Comparison of ENCODE assay signal across 29 cellular contexts in the genomic region with DNA sequence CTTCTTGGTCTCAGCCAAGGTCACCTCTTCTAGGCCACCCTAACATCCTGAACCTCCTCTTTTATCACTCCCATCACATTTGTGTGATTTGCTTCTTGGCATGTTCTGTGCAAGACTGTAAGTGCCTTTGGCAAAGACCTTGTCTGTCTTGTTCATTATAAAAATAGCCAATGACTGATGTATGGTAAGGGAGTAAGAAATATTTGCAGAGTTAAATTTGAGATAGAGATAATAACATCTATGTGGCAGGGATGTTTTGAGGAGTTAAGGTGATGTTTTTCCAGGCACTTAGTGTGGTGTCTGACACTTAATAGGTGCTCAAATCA.
"Had no signal": no experiment of that assay in that cellular context is flagged by ENCODE, and none has a peak within 500 bp of the region (broad histone marks: within the 10 kb centered on the region; RNA-seq: fewer than 3 reads in every experiment).

No MANE protein-coding gene starts in this region.

- H3K36me3 ChIP-seq: gastrocnemius medialis, lower lobe of right lung, pancreas, prostate gland had no signal

- H3K4me1 ChIP-seq: gastrocnemius medialis, lower lobe of right lung, prostate gland had no signal

- H3K9me3 ChIP-seq: gastrocnemius medialis, lower lobe of right lung, pancreas, prostate gland had no signal

- H3K4me3 ChIP-seq: gastrocnemius medialis, lower lobe of right lung, pancreas, prostate gland, smooth muscle cell had no signal

- H3K27me3 ChIP-seq: gastrocnemius medialis, pancreas had no signal

- ATAC-seq: activated CD4-positive, CD25-positive, alpha-beta regulatory T cell treated with anti-CD3 and anti-CD28 coated beads, Interleukin-2, amount 50 U/mL, for 24 hours; effector memory CD8-positive, alpha-beta T cell; gastrocnemius medialis; lower lobe of right lung; naive thymus-derived CD8-positive, alpha-beta T cell; pancreas; stimulated activated memory B cell treated with anti-CD40 and anti-IgM and Interleukin-4, amounts not matched to agents 10 μg/mL and 1 μg/mL and 100 μg/mL, for 72 hours; stimulated activated naive CD8-positive, alpha-beta T cell treated with anti-CD3 and anti-CD28 coated beads, Interleukin-15, amount 100 ng/mL, for 72 hours had no signal

- H3K4me2 ChIP-seq: smooth muscle cell had no signal

- DNase-seq: activated CD4-positive, alpha-beta T cell treated with anti-CD3 and anti-CD28 coated beads for 48 hours; activated CD4-positive, alpha-beta T cell treated with anti-CD3 and anti-CD28 coated beads, Interleukin-2, amount 50 U/mL, for 48 hours; activated CD8-positive, alpha-beta memory T cell treated with anti-CD3 and anti-CD28 coated beads for 24 hours; activated effector memory CD4-positive, alpha-beta T cell treated with Interleukin-2 at 50 U/mL for 16 hours; activated naive CD4-positive, alpha-beta T cell treated with Interleukin-2 at 50 U/mL for 16 hours; anterior cingulate cortex; cortex of kidney; effector memory CD8-positive, alpha-beta T cell; erythroblast; gastrocnemius medialis; hypothalamus; immature natural killer cell; kidney; lower lobe of right lung; mesenchymal stem cell; naive thymus-derived CD8-positive, alpha-beta T cell; nucleus accumbens; pancreas; retina; stimulated activated CD4-positive, alpha-beta T cell treated with anti-CD3 and anti-CD28 coated beads, Interleukin-1b, Interleukin-23, amount 100 ng/mL, for 48 hours; stimulated activated CD4-positive, alpha-beta T cell treated with anti-CD3 and anti-CD28 coated beads, Interleukin-4, amount 100 ng/mL, for 4 hours; stimulated activated CD8-positive, alpha-beta memory T cell treated with anti-CD3 and anti-CD28 coated beads, Interleukin-4, amount 100 ng/mL, for 48 hours; stimulated activated naive CD8-positive, alpha-beta T cell treated with anti-CD3 and anti-CD28 coated beads, Interleukin-15, amount 100 ng/mL, for 72 hours; substantia nigra; T-helper 9 cell had no signal

- H3K27ac ChIP-seq: gastrocnemius medialis, lower lobe of right lung, pancreas, prostate gland had no signal
